ENCODE assay signal across 8 cellular contexts in the genomic region with DNA sequence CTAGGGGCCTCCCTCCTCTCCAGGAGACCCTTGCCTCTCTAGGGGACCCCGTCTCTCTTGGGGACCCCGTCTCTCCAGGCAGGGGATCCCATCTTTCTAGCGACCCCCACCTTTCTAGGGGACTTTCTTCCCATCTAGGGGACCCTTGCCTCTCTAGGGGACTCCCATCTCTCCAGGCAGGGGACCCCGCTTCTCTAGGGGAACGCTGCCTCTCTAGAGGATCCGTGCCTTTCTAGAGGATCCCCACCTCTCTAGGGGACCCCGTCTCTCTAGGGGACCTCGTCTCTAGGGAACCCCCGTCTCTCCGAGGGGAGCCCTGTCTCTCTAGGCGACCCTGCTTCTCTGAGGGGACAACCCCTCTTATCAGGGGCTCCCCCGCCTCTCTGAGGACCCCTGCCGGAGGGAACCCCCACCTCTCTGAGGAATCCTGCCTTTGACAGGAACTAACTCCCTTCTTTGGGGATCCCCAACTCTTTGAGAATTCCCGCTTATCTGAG. TPM values are rescaled to one million over a fixed set of nuclear protein-coding genes. Genes with fewer than 3 reads are reported as not detected.
DNase-seq lines count a peak whose midpoint lies in the region; ATAC-seq and TF ChIP-seq lines count a peak whose summit lies in the region.

No MANE protein-coding gene starts in this region.

- no peak for TF ChIP-seq POLR2A in tibial nerve (IDR thresholded peaks at IDR 0.05)

- H3K27ac ChIP-seq in tibial nerve: peak overlapping the region; percentile 43 to 91 (median 86)

- 8 to 11% methylated on average over 13 to 14 of the region's 14 CpGs for WGBS in tibial nerve, 2 donors

- H3K4me3 ChIP-seq in kidney epithelial cell (ENCODE audit: low read depth, low read length) (peak overlapping the region; percentile 71), tibial nerve (peak overlapping the region; percentile 66 to 93 (median 82))

- TF ChIP-seq CTCF in kidney epithelial cell (IDR thresholded peaks at IDR 0.05; ENCODE audit: insufficient read depth, low read length, poor library complexity, severe bottlenecking) (peak; percentile 30), tibial nerve (IDR thresholded peaks at IDR 0.05) (no peak)

- peaks cover 0 to 51% (median 24%) of the 10 kb centered on the region in 4 donors for H3K4me1 ChIP-seq in tibial nerve

- H3K36me3 ChIP-seq in kidney epithelial cell (ENCODE audit: control insufficient read depth, insufficient read depth, low read length) (no peaks in the 10 kb centered on the region), tibial nerve (no peaks in the 10 kb centered on the region)

- peak; percentile 22 for DNase-seq in activated CD4-positive, alpha-beta T cell treated with anti-CD3 and anti-CD28 coated beads, Interleukin-2, amount 50 U/mL, for 1 hour
- no peak for DNase-seq in activated CD4-positive, alpha-beta T cell treated with anti-CD3 and anti-CD28 coated beads, Interleukin-2, amount 50 U/mL, for 48 hours
- peak; percentile 16 for DNase-seq in activated naive CD4-positive, alpha-beta T cell treated with anti-CD3 and anti-CD28 coated beads, Interleukin-2, amount 50 U/mL, for 16 hours
- DNase-seq in kidney epithelial cell (ENCODE audit: low read depth): no peak
- no peak for DNase-seq in tibial nerve (ENCODE audit: low spot score in 2 of 2)
- DNase-seq in occipital lobe (lab: John Stamatoyannopoulos, UW): no peak

- no peak for TF ChIP-seq EP300 in tibial nerve (IDR thresholded peaks at IDR 0.05)

- H3K27me3 ChIP-seq in kidney epithelial cell (ENCODE audit: control insufficient read depth, insufficient read depth, low read length): no peaks in the 10 kb centered on the region
- H3K27me3 ChIP-seq in tibial nerve: no peaks in the 10 kb centered on the region

- H3K9me3 ChIP-seq in tibial nerve: no peaks in the 10 kb centered on the region

- ATAC-seq in GM18858 (IDR thresholded peaks at IDR 0.05; ENCODE audit: unreplicated experiment) (no peak), GM21526 (IDR thresholded peaks at IDR 0.05; ENCODE audit: low FRiP score, unreplicated experiment) (no peak)

RNA-seq across cellular contexts. Expression of a gene that starts 19.1 kb away (rescaled TPM):
- total RNA-seq in kidney epithelial cell: 90.7 and 304 TPM in 2 replicates
- total RNA-seq in tibial nerve: 10 to 100 TPM; 34.1 to 69.6 (median 36.8) TPM
- 14.2 TPM for total RNA-seq in occipital lobe

Comparison
In these comparisons a context has a peak if more than half of its experiments do, and no peak if none do; other contexts are left out.
1. DNase-seq: peak in activated CD4-positive, alpha-beta T cell treated with anti-CD3 and anti-CD28 coated beads, Interleukin-2, amount 50 U/mL, for 1 hour (single experiment) and activated naive CD4-positive, alpha-beta T cell treated with anti-CD3 and anti-CD28 coated beads, Interleukin-2, amount 50 U/mL, for 16 hours (single experiment); none in activated CD4-positive, alpha-beta T cell treated with anti-CD3 and anti-CD28 coated beads, Interleukin-2, amount 50 U/mL, for 48 hours (0 of 2), kidney epithelial cell (single experiment), tibial nerve (0 of 2) and occipital lobe (single experiment).